In the genomic region with DNA sequence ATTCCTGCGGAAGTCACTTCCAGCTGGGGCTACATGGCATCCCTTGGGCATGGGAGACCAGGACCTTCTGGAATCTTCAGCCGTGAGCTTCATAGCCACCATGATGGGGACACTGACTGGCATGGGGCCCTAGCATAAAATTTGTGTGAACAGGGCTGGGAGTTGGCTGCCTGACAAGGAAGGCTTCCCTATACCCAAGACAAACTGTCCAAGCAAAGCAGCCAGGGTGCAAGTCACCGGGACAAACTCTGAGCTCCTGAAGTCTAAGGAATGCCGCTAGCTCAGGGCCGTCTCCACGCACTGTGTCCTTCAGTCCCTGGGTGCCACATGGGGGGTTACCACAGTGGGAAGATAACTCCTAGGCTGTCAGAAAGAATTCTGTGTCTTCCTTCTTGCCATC, we compare ENCODE assay signal across 21 cellular contexts.
"Had no signal": no experiment of that assay in that cellular context is flagged by ENCODE, and none has a peak within 500 bp of the region (broad histone marks: within the 10 kb centered on the region; RNA-seq: fewer than 3 reads in every experiment).

No MANE protein-coding gene starts in this region.

- H3K4me1 ChIP-seq: SJSA1 had no signal

- H3K9me3 ChIP-seq: MG63 had no signal

- DNase-seq: IMR-90, KG1, MG63, NCI-H1092 treated with DMSO at 0.1 percent for 48 hours, NCI-H1436, NCI-H187, NCI-H2029, NCI-H2081 treated with DMSO at 0.1 percent for 48 hours, NCI-H2171, NCI-H226, NCI-H446, NCI-H510A, NCI-H524 treated with DMSO at 0.1 percent for 48 hours, NCI-H774, Right ventricle myocardium superior, RPMI8226, SIG-M5 had no signal

- H3K27ac ChIP-seq: SJSA1, SK-N-MC had no signal

- H3K4me3 ChIP-seq: MG63, SJSA1, SK-N-MC had no signal

- H3K36me3 ChIP-seq: MG63, SJSA1 had no signal

- FAIRE-seq: HepG2, RCC 7860 had no signal

- H3K27me3 ChIP-seq: MG63, SJSA1 had no signal
